In genomic region chr5:2013301-2014057, GRCh38 we compare ENCODE assay signal across 19 cellular contexts.
A peak's percentile ranks its signal among the peaks of the same experiment; 100 is the strongest.
DNase-seq lines count a peak whose midpoint lies in the region; ATAC-seq, FAIRE-seq and TF ChIP-seq lines count a peak whose summit lies in the region.
"Had no signal": no experiment of that assay in that cellular context is flagged by ENCODE, and none has a peak within 500 bp of the region (broad histone marks: within the 10 kb centered on the region; RNA-seq: fewer than 3 reads in every experiment).

No MANE protein-coding gene starts in this region.

- ATAC-seq in HepG2 (peak; percentile 39; the same call in 1 of the 3 replicates), right lobe of liver (no peak)
- ATAC-seq: HCT116 had no signal

- peaks cover 9% of the 10 kb centered on the region for H3K27me3 Mint-ChIP-seq in endodermal cell (ENCODE audit: insufficient read depth)

- H3K27me3 ChIP-seq in HepG2 (ENCODE audit: control insufficient read depth in 1 of 2, insufficient read depth in 2 of 2, low read length in 2 of 2), result peaks cover 4 to 41% of the 10 kb centered on the region in 2 experiments; a peak in 3 of 5 replicates
- H3K27me3 ChIP-seq in right lobe of liver, result no peaks in the 10 kb centered on the region
- H3K27me3 ChIP-seq in endodermal cell (ENCODE audit: control insufficient read depth, insufficient read depth, low read length, poor library complexity, severe bottlenecking), result no peaks in the 10 kb centered on the region
- no peaks in the 10 kb centered on the region for H3K27me3 ChIP-seq in stomach
- H3K27me3 ChIP-seq: SJCRH30 had no signal

- FAIRE-seq in HepG2 (lab: Jason Lieb, UNC), result no peak
- FAIRE-seq: RCC 7860 had no signal

- in situ Hi-C loops in HepG2 (cut with HindIII; ENCODE audit: extremely low pct_ligation_motif_present, low pct_unique_long_range_greater_than_20kb), result loop anchor here (10.0 kb wide), 1 partner anchor 249 kb away; no protein-coding TSS in a partner anchor

- DNase-seq in HepG2 (ENCODE audit: low spot score) (no peak), right lobe of liver (no peak), MV-4-11 (lab: John Stamatoyannopoulos, UW) (peak; percentile 93), endodermal cell (peak; percentile 40), ureter (ENCODE audit: low spot score) (peak; percentile 38), GM10266 (ENCODE audit: extremely low spot score) (no peak), SIG-M5 (lab: John Stamatoyannopoulos, UW) (no peak), stomach (no peak)
- DNase-seq: DMS 273 treated with DMSO at 0.1 percent for 48 hours, NCI-H1105, NCI-H187, NCI-H2171, NCI-H446 treated with DMSO at 0.1 percent for 48 hours, NCI-H82, SJCRH30, SW 1271 had no signal

- no peak overlapping the region for H3K4me2 ChIP-seq in HepG2 (ENCODE audit: low read depth, low read length)

- BruUV-seq in HepG2 (replicated peaks; lab: Mats Ljungman, UMichigan), result no TSS peak

- H3K79me2 ChIP-seq in HepG2 (ENCODE audit: insufficient read depth, low read length), result no peaks in the 10 kb centered on the region

- WGBS in HepG2 (ENCODE audit: low lambda C conversion rate), result 39% methylated on average over 15 of the region's 18 CpGs
- WGBS in right lobe of liver (ENCODE audit: insufficient coverage, low coverage, low lambda C conversion rate, missing lambda C conversion rate), result 66% methylated on average over 12 of the region's 18 CpGs
- WGBS in endodermal cell (ENCODE audit: insufficient coverage in 1 of 2, insufficient read length in 1 of 2), 2 experiments, result 86 to 87% methylated on average over 11 to 18 of the region's 18 CpGs
- 69 to 77% (median 72%) methylated on average over 15 to 18 of the region's 18 CpGs for WGBS in stomach, 5 donors

- H3K36me3 ChIP-seq in HepG2 (replicated peaks in 1 of 2; ENCODE audit: control insufficient read depth in 1 of 2, insufficient read depth in 2 of 2, low read length in 2 of 2), result no peaks in the 10 kb centered on the region
- H3K36me3 ChIP-seq in right lobe of liver, result no peaks in the 10 kb centered on the region
- no peaks in the 10 kb centered on the region for H3K36me3 ChIP-seq in endodermal cell (ENCODE audit: control insufficient read depth, insufficient read depth, low read length)
- no peaks in the 10 kb centered on the region for H3K36me3 ChIP-seq in stomach
- H3K36me3 ChIP-seq: SJCRH30 had no signal

- POLR2A ChIA-PET in HepG2 (lab: Yijun Ruan, JAX), result no interaction called here

- CTCF ChIA-PET in HepG2 (lab: Yijun Ruan, JAX; ENCODE audit: low intra/inter-chr PET ratio, low total read pairs), result no interaction called here

- no peak overlapping the region for H3K27ac ChIP-seq in HepG2 (ENCODE audit: extremely low read length, insufficient read depth, low read length)
- no peak overlapping the region for H3K27ac ChIP-seq in right lobe of liver
- no peak overlapping the region for H3K27ac ChIP-seq in endodermal cell (ENCODE audit: low read depth, low read length)
- no peak overlapping the region for H3K27ac ChIP-seq in stomach
- H3K27ac ChIP-seq: SJCRH30 had no signal

- H3K4me1 ChIP-seq in HepG2 (ENCODE audit: insufficient read depth, low read length) (no peaks in the 10 kb centered on the region), right lobe of liver (no peaks in the 10 kb centered on the region), endodermal cell (ENCODE audit: control insufficient read depth, insufficient read depth, low read length) (no peaks in the 10 kb centered on the region), stomach (no peaks in the 10 kb centered on the region)
- H3K4me1 ChIP-seq: SJCRH30 had no signal

- TF ChIP-seq CTCF in HepG2 (CRISPR knock-in tag; IDR thresholded peaks at IDR 0.05) (no peak), right lobe of liver (IDR thresholded peaks at IDR 0.05) (no peak), endodermal cell (conservative IDR thresholded peaks at IDR 0.05) (no peak), GM10266 (IDR thresholded peaks at IDR 0.05; ENCODE audit: control insufficient read depth, insufficient read depth, low read depth, missing control alignments) (no peak), stomach (IDR thresholded peaks at IDR 0.05) (no peak)

- H3K4me1 Mint-ChIP-seq in endodermal cell, result peaks cover 2% of the 10 kb centered on the region
- H3K4me1 Mint-ChIP-seq: IgD-negative memory B cell had no signal

- TF ChIP-seq EP300 in HepG2 (IDR thresholded peaks at IDR 0.05; ENCODE audit: low read depth in 2 of 2, low read length in 2 of 2), result no peak
- no peak for TF ChIP-seq EP300 in HepG2 (CRISPR knock-in tag; IDR thresholded peaks at IDR 0.05; ENCODE audit: borderline replicate concordance)
- no peak for TF ChIP-seq EP300 in stomach (IDR thresholded peaks at IDR 0.05)

- H3K36me3 Mint-ChIP-seq in endodermal cell (ENCODE audit: low read depth), result no peaks in the 10 kb centered on the region
- H3K36me3 Mint-ChIP-seq: IgD-negative memory B cell had no signal

- no peak overlapping the region for H3K4me3 Mint-ChIP-seq in endodermal cell
- H3K4me3 Mint-ChIP-seq: IgD-negative memory B cell had no signal

- no peak overlapping the region for H3K4me3 ChIP-seq in HepG2 (replicated peaks in 1 of 3; ENCODE audit: insufficient read depth in 1 of 3, low read depth in 2 of 3, low read length in 3 of 3)
- no peak overlapping the region for H3K4me3 ChIP-seq in right lobe of liver
- no peak overlapping the region for H3K4me3 ChIP-seq in endodermal cell (ENCODE audit: low read length)
- H3K4me3 ChIP-seq in stomach, result no peak overlapping the region
- H3K4me3 ChIP-seq: SJCRH30 had no signal

- no peak for TF ChIP-seq POLR2A in HepG2 (IDR thresholded peaks at IDR 0.05; ENCODE audit: insufficient read depth in 1 of 2, low read depth in 2 of 2, low read length in 2 of 2)
- TF ChIP-seq POLR2A in right lobe of liver (IDR thresholded peaks at IDR 0.05), result no peak
- TF ChIP-seq POLR2A in stomach (IDR thresholded peaks at IDR 0.05), result no peak

- no peak overlapping the region for H3K27ac Mint-ChIP-seq in endodermal cell
- H3K27ac Mint-ChIP-seq: IgD-negative memory B cell had no signal

- no peak overlapping the region for H2AFZ ChIP-seq in HepG2 (ENCODE audit: low read length)

- H3K9me3 ChIP-seq in HepG2 (ENCODE audit: low read length) (no peaks in the 10 kb centered on the region), right lobe of liver (no peaks in the 10 kb centered on the region), endodermal cell (ENCODE audit: control insufficient read depth, low read length) (no peaks in the 10 kb centered on the region), stomach (no peaks in the 10 kb centered on the region)
- H3K9me3 ChIP-seq: SJCRH30 had no signal

- H3K9ac ChIP-seq in HepG2 (ENCODE audit: insufficient read depth, low read depth, low read length) (no peak overlapping the region), endodermal cell (ENCODE audit: extremely low read depth, low read length, poor library complexity, severe bottlenecking) (no peak overlapping the region)

- H3K9me3 Mint-ChIP-seq in endodermal cell, result no peaks in the 10 kb centered on the region
- H3K9me3 Mint-ChIP-seq: IgD-negative memory B cell had no signal

- intact Hi-C loops in HepG2 (cut with micrococcal nuclease; ENCODE audit: unreplicated experiment), result no loop called here
- intact Hi-C loops in right lobe of liver (cut with DNase I), result loop anchor here in 1 of 2 donors (10.0 kb wide), 1 partner anchor 249 kb away; no protein-coding TSS in a partner anchor
- intact Hi-C loops in stomach (cut with DNase I; ENCODE audit: low total_unique reads), result no loop called here

- H4K20me1 ChIP-seq in HepG2 (ENCODE audit: insufficient read depth, low read length), result no peaks in the 10 kb centered on the region

- no peak for TF ChIP-seq RAD21 in HepG2 (CRISPR knock-in tag; IDR thresholded peaks at IDR 0.05)

TF ChIP-seq in HepG2, 621 proteins besides CTCF, POLR2A, EP300 and RAD21 (continues in another document):
- TF ChIP-seq TSC22D2 (CRISPR knock-in tag; IDR thresholded peaks at IDR 0.05; ENCODE audit: borderline replicate concordance) (no peak), SOX5 (CRISPR knock-in tag; IDR thresholded peaks at IDR 0.05; ENCODE audit: borderline replicate concordance) (no peak), ZBTB10 (CRISPR knock-in tag; IDR thresholded peaks at IDR 0.05; ENCODE audit: borderline replicate concordance) (no peak), KLF12 (CRISPR knock-in tag; IDR thresholded peaks at IDR 0.05; ENCODE audit: borderline replicate concordance) (no peak), CHD4 (IDR thresholded peaks at IDR 0.05; ENCODE audit: borderline replicate concordance, low read length) (no peak)

Comparison
In these comparisons a context has a peak if more than half of its experiments do, and no peak if none do; other contexts are left out.
1. DNase-seq: peak in MV-4-11 (single experiment), endodermal cell (single experiment) and ureter (single experiment); none in HepG2 (single experiment), right lobe of liver (0 of 3), GM10266 (single experiment), SIG-M5 (single experiment) and stomach (single experiment).